ENCODE assay signal across 2 cellular contexts in the genomic region with DNA sequence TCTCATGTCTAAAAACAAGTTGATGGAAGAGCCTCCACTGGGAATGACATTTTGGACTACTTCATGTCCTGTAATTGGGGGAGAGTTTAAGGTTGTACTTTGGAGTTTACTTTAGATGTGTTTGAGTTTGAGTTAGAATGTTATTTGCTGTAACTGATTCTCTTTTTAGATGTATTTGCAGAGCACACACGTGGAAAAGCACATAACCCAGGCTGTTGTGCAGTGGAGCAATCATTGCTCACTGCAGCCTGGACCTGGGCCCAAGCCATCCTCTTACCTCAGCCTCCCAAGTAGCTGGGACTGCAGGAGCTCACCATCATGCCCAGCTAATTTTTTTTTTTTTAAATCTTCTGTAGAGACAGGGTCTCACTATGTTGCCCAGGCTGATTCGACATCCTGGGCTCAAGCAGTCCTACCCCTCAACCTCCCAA.
TF ChIP-seq lines count a peak whose summit lies in the region.

No MANE protein-coding gene starts in this region.

TF ChIP-seq in IMR-90, 13 proteins besides CTCF, POLR2A, EP300 and RAD21:
- TF ChIP-seq CHD1 (IDR thresholded peaks at IDR 0.05; ENCODE audit: low read depth, low read length), result no peak
- no peak for TF ChIP-seq MAZ (IDR thresholded peaks at IDR 0.05; ENCODE audit: borderline replicate concordance, low read depth, low read length)
- TF ChIP-seq NFE2L2 (IDR thresholded peaks at IDR 0.05; ENCODE audit: low read depth, low read length), result no peak
- TF ChIP-seq CEBPB (IDR thresholded peaks at IDR 0.05; ENCODE audit: low read depth, low read length), result no peak
- no peak for TF ChIP-seq RFX5 (IDR thresholded peaks at IDR 0.05; ENCODE audit: low read depth, low read length)
- TF ChIP-seq FOS (IDR thresholded peaks at IDR 0.05; ENCODE audit: low read depth, low read length), result no peak
- TF ChIP-seq SMC3 (IDR thresholded peaks at IDR 0.05; ENCODE audit: low read depth, low read length), result no peak
- TF ChIP-seq RCOR1 (IDR thresholded peaks at IDR 0.05; ENCODE audit: insufficient replicate concordance, low read length), result no peak
- no peak for TF ChIP-seq MAFK (IDR thresholded peaks at IDR 0.05; ENCODE audit: low read depth, low read length)
- TF ChIP-seq MXI1 (IDR thresholded peaks at IDR 0.05; ENCODE audit: borderline replicate concordance, low read depth, low read length), result no peak
- TF ChIP-seq BHLHE40 (IDR thresholded peaks at IDR 0.05; ENCODE audit: low read depth, low read length), result no peak
- TF ChIP-seq, protein P1, sequence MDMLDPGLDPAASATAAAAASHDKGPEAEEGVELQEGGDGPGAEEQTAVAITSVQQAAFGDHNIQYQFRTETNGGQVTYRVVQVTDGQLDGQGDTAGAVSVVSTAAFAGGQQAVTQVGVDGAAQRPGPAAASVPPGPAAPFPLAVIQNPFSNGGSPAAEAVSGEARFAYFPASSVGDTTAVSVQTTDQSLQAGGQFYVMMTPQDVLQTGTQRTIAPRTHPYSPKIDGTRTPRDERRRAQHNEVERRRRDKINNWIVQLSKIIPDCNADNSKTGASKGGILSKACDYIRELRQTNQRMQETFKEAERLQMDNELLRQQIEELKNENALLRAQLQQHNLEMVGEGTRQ (IDR thresholded peaks at IDR 0.05; ENCODE audit: low read depth, low read length), result no peak
- TF ChIP-seq, protein P2, sequence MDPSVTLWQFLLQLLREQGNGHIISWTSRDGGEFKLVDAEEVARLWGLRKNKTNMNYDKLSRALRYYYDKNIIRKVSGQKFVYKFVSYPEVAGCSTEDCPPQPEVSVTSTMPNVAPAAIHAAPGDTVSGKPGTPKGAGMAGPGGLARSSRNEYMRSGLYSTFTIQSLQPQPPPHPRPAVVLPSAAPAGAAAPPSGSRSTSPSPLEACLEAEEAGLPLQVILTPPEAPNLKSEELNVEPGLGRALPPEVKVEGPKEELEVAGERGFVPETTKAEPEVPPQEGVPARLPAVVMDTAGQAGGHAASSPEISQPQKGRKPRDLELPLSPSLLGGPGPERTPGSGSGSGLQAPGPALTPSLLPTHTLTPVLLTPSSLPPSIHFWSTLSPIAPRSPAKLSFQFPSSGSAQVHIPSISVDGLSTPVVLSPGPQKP (IDR thresholded peaks at IDR 0.05; ENCODE audit: borderline replicate concordance, low read depth, low read length), result no peak

TF ChIP-seq in HEK293T, 16 proteins besides CTCF, POLR2A, EP300 and RAD21:
- TF ChIP-seq ARNT (IDR thresholded peaks at IDR 0.05), result no peak
- TF ChIP-seq FOXM1 (IDR thresholded peaks at IDR 0.05; ENCODE audit: borderline replicate concordance), result no peak
- TF ChIP-seq ZNF384 (IDR thresholded peaks at IDR 0.05), result no peak
- no peak for TF ChIP-seq BHLHE40 (IDR thresholded peaks at IDR 0.05; ENCODE audit: borderline replicate concordance)
- no peak for TF ChIP-seq FOXA1 (IDR thresholded peaks at IDR 0.05)
- TF ChIP-seq HDGF (IDR thresholded peaks at IDR 0.05; ENCODE audit: borderline replicate concordance), result no peak
- TF ChIP-seq CTBP1 (IDR thresholded peaks at IDR 0.05; ENCODE audit: borderline replicate concordance), result no peak
- TF ChIP-seq ELF4 (IDR thresholded peaks at IDR 0.05), result no peak
- TF ChIP-seq L3MBTL2 (conservative IDR thresholded peaks at IDR 0.05), result no peak
- no peak for TF ChIP-seq FOXK2 (IDR thresholded peaks at IDR 0.05)
- TF ChIP-seq LEF1 (IDR thresholded peaks at IDR 0.05; ENCODE audit: borderline replicate concordance), result no peak
- TF ChIP-seq SP1 (IDR thresholded peaks at IDR 0.05), result no peak
- TF ChIP-seq SUZ12 (IDR thresholded peaks at IDR 0.05), result no peak
- TF ChIP-seq, protein P3, sequence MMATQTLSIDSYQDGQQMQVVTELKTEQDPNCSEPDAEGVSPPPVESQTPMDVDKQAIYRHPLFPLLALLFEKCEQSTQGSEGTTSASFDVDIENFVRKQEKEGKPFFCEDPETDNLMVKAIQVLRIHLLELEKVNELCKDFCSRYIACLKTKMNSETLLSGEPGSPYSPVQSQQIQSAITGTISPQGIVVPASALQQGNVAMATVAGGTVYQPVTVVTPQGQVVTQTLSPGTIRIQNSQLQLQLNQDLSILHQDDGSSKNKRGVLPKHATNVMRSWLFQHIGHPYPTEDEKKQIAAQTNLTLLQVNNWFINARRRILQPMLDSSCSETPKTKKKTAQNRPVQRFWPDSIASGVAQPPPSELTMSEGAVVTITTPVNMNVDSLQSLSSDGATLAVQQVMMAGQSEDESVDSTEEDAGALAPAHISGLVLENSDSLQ (IDR thresholded peaks at IDR 0.05), result no peak
- TF ChIP-seq NFRKB (IDR thresholded peaks at IDR 0.05), result no peak
- TF ChIP-seq TARDBP (IDR thresholded peaks at IDR 0.05), result no peak
